Comparison of ENCODE assay signal across 8 cellular contexts in genomic region chr1:240888039-240888786, GRCh38.
DNase-seq lines count a peak whose midpoint lies in the region; ATAC-seq, FAIRE-seq and TF ChIP-seq lines count a peak whose summit lies in the region.

No MANE protein-coding gene starts in this region.

- H4K20me1 ChIP-seq in DOHH2 (ENCODE audit: control insufficient read depth, insufficient read depth, low read depth, low read length) = no peaks in the 10 kb centered on the region

- FAIRE-seq in GM19239 (lab: Jason Lieb, UNC) = peak; percentile 47

- no peaks in the 10 kb centered on the region for H3K79me2 ChIP-seq in DOHH2 (ENCODE audit: control insufficient read depth, low read length)

- no peaks in the 10 kb centered on the region for H3K9me2 ChIP-seq in DOHH2 (replicated peaks; ENCODE audit: control insufficient read depth, low read length)

- H3K4me3 ChIP-seq in DOHH2 (ENCODE audit: low read length) = no peak overlapping the region
- no peak overlapping the region for H3K4me3 ChIP-seq in RWPE2 (ENCODE audit: severe bottlenecking)
- no peak overlapping the region for H3K4me3 ChIP-seq in tibial nerve

- no peak for ATAC-seq in RWPE2 (ENCODE audit: low read depth)
- no peak for ATAC-seq in HG02571 (IDR thresholded peaks at IDR 0.05; ENCODE audit: unreplicated experiment)

- H3K9me3 ChIP-seq in DOHH2 (ENCODE audit: control insufficient read depth, insufficient read depth, low read length) = no peaks in the 10 kb centered on the region
- H3K9me3 ChIP-seq in RWPE2 (ENCODE audit: severe bottlenecking) = no peaks in the 10 kb centered on the region
- no peaks in the 10 kb centered on the region for H3K9me3 ChIP-seq in tibial nerve

- no peaks in the 10 kb centered on the region for H3F3A ChIP-seq in DOHH2 (ENCODE audit: control insufficient read depth, insufficient read depth)

- 57 to 59% methylated on average over 15 of the region's 15 CpGs for WGBS in tibial nerve, 2 donors

- H3K4me1 ChIP-seq in DOHH2 (ENCODE audit: control insufficient read depth, low read length) (no peaks in the 10 kb centered on the region), RWPE2 (ENCODE audit: insufficient read depth, poor library complexity, severe bottlenecking) (no peaks in the 10 kb centered on the region), tibial nerve (no peaks in the 10 kb centered on the region)

- DNase-seq in GM19239 (ENCODE audit: insufficient read length, low spot score) (peak; percentile 16), HT-29 (ENCODE audit: low spot score) (peak; percentile 86), RWPE2 (ENCODE audit: low spot score) (no peak), germinal center (ENCODE audit: low spot score) (peak; percentile 45), tibial nerve (ENCODE audit: low spot score in 2 of 2) (no peak), HCEC 1CT (no peak)

- no peak for TF ChIP-seq EP300 in tibial nerve (IDR thresholded peaks at IDR 0.05)

- TF ChIP-seq POLR2A in tibial nerve (IDR thresholded peaks at IDR 0.05) = no peak

- no peaks in the 10 kb centered on the region for H3K36me3 ChIP-seq in DOHH2 (ENCODE audit: control insufficient read depth, low read length)
- H3K36me3 ChIP-seq in RWPE2 (ENCODE audit: low read depth) = no peaks in the 10 kb centered on the region
- H3K36me3 ChIP-seq in tibial nerve = no peaks in the 10 kb centered on the region

- no peak overlapping the region for H3K4me2 ChIP-seq in DOHH2 (ENCODE audit: low read length)

- H3K27me3 ChIP-seq in DOHH2 (ENCODE audit: control insufficient read depth, low read length) (no peaks in the 10 kb centered on the region), RWPE2 (ENCODE audit: insufficient read depth, poor library complexity, severe bottlenecking) (no peaks in the 10 kb centered on the region), tibial nerve (no peaks in the 10 kb centered on the region)

- peak; percentile 96 for TF ChIP-seq CTCF in DOHH2 (IDR thresholded peaks at IDR 0.05; ENCODE audit: low read depth, low read length, poor library complexity, severe bottlenecking)
- TF ChIP-seq CTCF in RWPE2 (IDR thresholded peaks at IDR 0.05; ENCODE audit: poor library complexity, severe bottlenecking) = peak; percentile 75
- TF ChIP-seq CTCF in tibial nerve (IDR thresholded peaks at IDR 0.05) = peak in 3 of 5 experiments; percentile 30 to 45 (median 33)

- no peak overlapping the region for H3K27ac ChIP-seq in DOHH2 (ENCODE audit: low read depth, low read length)
- no peak overlapping the region for H3K27ac ChIP-seq in RWPE2 (ENCODE audit: poor library complexity, severe bottlenecking)
- no peak overlapping the region for H3K27ac ChIP-seq in tibial nerve

Comparison
In these comparisons a context has a peak if more than half of its experiments do, and no peak if none do; other contexts are left out.
1. CTCF ChIP-seq: peak in every context shown above with its lines; median percentile 96 in DOHH2; 75 in RWPE2; 33 in tibial nerve.
2. DNase-seq: peak in GM19239 (single experiment), HT-29 (single experiment) and germinal center (single experiment); none in RWPE2 (single experiment), tibial nerve (0 of 2) and HCEC 1CT (single experiment).